18 cellular contexts compared by ENCODE assay signal in the genomic region with DNA sequence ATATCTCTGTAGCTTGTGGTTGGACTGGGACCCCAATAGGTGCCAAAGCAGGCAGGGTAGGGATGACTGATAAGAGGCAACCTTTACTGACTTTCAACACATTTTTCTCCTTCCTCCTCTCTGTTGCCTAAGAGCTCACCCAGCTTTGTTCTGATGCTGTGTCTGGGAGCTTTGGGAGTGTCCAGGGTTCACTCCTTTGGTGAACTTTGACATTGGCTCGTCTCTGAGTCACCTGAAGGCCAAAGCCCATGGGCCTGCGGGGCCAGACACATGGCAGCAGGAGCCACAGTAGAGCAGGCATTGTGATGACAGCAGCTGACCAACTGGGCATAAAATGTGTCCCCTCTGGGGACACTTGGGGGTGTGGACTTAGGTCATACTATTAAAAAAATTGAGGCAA.
"Had no signal": no experiment of that assay in that cellular context is flagged by ENCODE, and none has a peak within 500 bp of the region (broad histone marks: within the 10 kb centered on the region; RNA-seq: fewer than 3 reads in every experiment).

No MANE protein-coding gene starts in this region.

- H3K27ac ChIP-seq: heart left ventricle, ovary, sigmoid colon, stomach, testis, vagina had no signal

- H3K4me3 Mint-ChIP-seq: activated CD4-positive, alpha-beta memory T cell treated with anti-CD3 and anti-CD28 coated beads, Interleukin-2, amount 10 ng/mL, durations not matched to agents 7 days and 5 days; activated naive CD4-positive, alpha-beta T cell treated with anti-CD3 and anti-CD28 coated beads, Interleukin-2, amount 10 ng/mL, durations not matched to agents 7 days and 5 days; activated T-cell treated with anti-CD3 and anti-CD28 coated beads, Interleukin-2, amount 50 U/mL, for 24 hours; effector memory CD8-positive, alpha-beta T cell; nephron had no signal

- H3K36me3 ChIP-seq: heart left ventricle, ovary, sigmoid colon, stomach, vagina had no signal

- ATAC-seq: effector memory CD8-positive, alpha-beta T cell; heart left ventricle had no signal

- DNase-seq: activated CD4-positive, alpha-beta memory T cell treated with anti-CD3 and anti-CD28 coated beads, Interleukin-2, amount 10 ng/mL, durations not matched to agents 7 days and 5 days; activated CD4-positive, alpha-beta T cell treated with anti-CD3 and anti-CD28 coated beads for 4 hours; activated naive CD4-positive, alpha-beta T cell treated with anti-CD3 and anti-CD28 coated beads, Interleukin-2, amount 10 ng/mL, durations not matched to agents 7 days and 5 days; activated T-cell treated with anti-CD3 and anti-CD28 coated beads, Interleukin-2, amount 50 U/mL, for 24 hours; dermis blood vessel endothelial cell; effector memory CD8-positive, alpha-beta T cell; heart left ventricle; ovary; sigmoid colon; stimulated activated CD4-positive, alpha-beta T cell treated with anti-CD3 and anti-CD28 coated beads, Interleukin-1b, Interleukin-23, amount 100 ng/mL, for 48 hours; stomach; T-helper 2 cell; testis had no signal

- H3K27ac Mint-ChIP-seq: activated CD4-positive, alpha-beta memory T cell treated with anti-CD3 and anti-CD28 coated beads, Interleukin-2, amount 10 ng/mL, durations not matched to agents 7 days and 5 days; activated naive CD4-positive, alpha-beta T cell treated with anti-CD3 and anti-CD28 coated beads, Interleukin-2, amount 10 ng/mL, durations not matched to agents 7 days and 5 days; activated T-cell treated with anti-CD3 and anti-CD28 coated beads, Interleukin-2, amount 50 U/mL, for 24 hours; effector memory CD8-positive, alpha-beta T cell had no signal

- H3K27me3 ChIP-seq: heart left ventricle, ovary, sigmoid colon, stomach, testis, vagina had no signal

- H3K9me3 ChIP-seq: heart left ventricle, ovary, sigmoid colon, stomach, testis, vagina had no signal

- H3K4me3 ChIP-seq: heart left ventricle, ovary, sigmoid colon, stomach, testis, vagina had no signal

- H3K4me1 Mint-ChIP-seq: activated naive CD4-positive, alpha-beta T cell treated with anti-CD3 and anti-CD28 coated beads, Interleukin-2, amount 10 ng/mL, durations not matched to agents 7 days and 5 days had no signal

- H3K9me3 Mint-ChIP-seq: activated CD4-positive, alpha-beta memory T cell treated with anti-CD3 and anti-CD28 coated beads, Interleukin-2, amount 10 ng/mL, durations not matched to agents 7 days and 5 days; activated naive CD4-positive, alpha-beta T cell treated with anti-CD3 and anti-CD28 coated beads, Interleukin-2, amount 10 ng/mL, durations not matched to agents 7 days and 5 days; activated T-cell treated with anti-CD3 and anti-CD28 coated beads, Interleukin-2, amount 50 U/mL, for 24 hours; effector memory CD8-positive, alpha-beta T cell; nephron had no signal

- H3K4me1 ChIP-seq: heart left ventricle, testis had no signal

- FAIRE-seq: astrocyte, frontal cortex, islet of Langerhans had no signal

- H3K27me3 Mint-ChIP-seq: activated CD4-positive, alpha-beta memory T cell treated with anti-CD3 and anti-CD28 coated beads, Interleukin-2, amount 10 ng/mL, durations not matched to agents 7 days and 5 days; effector memory CD8-positive, alpha-beta T cell had no signal

- H3K36me3 Mint-ChIP-seq: activated naive CD4-positive, alpha-beta T cell treated with anti-CD3 and anti-CD28 coated beads, Interleukin-2, amount 10 ng/mL, durations not matched to agents 7 days and 5 days had no signal
